In the genomic region with DNA sequence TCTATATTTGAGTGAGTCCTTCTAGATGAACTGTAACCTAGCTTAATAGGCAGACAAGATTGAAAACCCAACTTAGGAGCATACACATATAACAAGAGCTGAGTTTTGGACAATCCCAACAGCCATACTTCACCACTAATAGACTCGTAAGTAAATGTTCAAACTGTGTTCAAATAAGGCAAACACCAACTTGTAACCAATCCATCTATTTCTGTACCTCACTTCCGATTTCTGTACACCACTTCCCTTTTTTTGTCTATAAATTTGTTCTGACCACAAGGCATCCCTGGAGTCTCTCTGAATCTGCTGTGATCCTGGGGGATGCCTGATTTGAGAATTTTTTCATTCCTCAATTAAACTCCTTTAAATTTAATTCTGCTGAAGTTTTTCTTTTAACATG, we compare ENCODE assay signal across 17 cellular contexts.
"Had no signal": no experiment of that assay in that cellular context is flagged by ENCODE, and none has a peak within 500 bp of the region (broad histone marks: within the 10 kb centered on the region; RNA-seq: fewer than 3 reads in every experiment).

No MANE protein-coding gene starts in this region.

- DNase-seq: activated CD4-positive, alpha-beta T cell treated with anti-CD3 and anti-CD28 coated beads for 48 hours; activated CD4-positive, CD25-positive, alpha-beta regulatory T cell; activated CD8-positive, alpha-beta T cell treated with anti-CD3 and anti-CD28 coated beads for 36 hours; activated naive CD4-positive, alpha-beta T cell treated with Interleukin-2 at 50 U/mL for 16 hours; activated naive CD8-positive, alpha-beta T cell treated with anti-CD3 and anti-CD28 coated beads, Interleukin-2, amount 10 ng/mL, durations not matched to agents 7 days and 5 days; activated T-cell treated with anti-CD3 and anti-CD28 coated beads, Interleukin-2, amount 50 U/mL, for 24 hours; amygdala; dermis blood vessel endothelial cell; effector memory CD4-positive, alpha-beta T cell; mesendoderm; right lobe of liver; small intestine; stimulated activated CD4-positive, alpha-beta T cell treated with anti-CD3 and anti-CD28 coated beads, Interleukin-15, amount 100 ng/mL, for 24 hours; stimulated activated CD4-positive, alpha-beta T cell treated with anti-CD3 and anti-CD28 coated beads, Interleukin-2, amount 100 ng/mL, for 48 hours; stimulated activated naive CD8-positive, alpha-beta T cell treated with anti-CD3 and anti-CD28 coated beads, Interleukin-15, amount 100 ng/mL, for 72 hours; trophoblast cell had no signal

- ATAC-seq: activated CD8-positive, alpha-beta T cell treated with anti-CD3 and anti-CD28 coated beads for 36 hours; natural killer cell treated with Interleukin-12 subunit alpha and Interleukin-12 subunit beta and Interleukin-15 and Interleukin-18, amount 100 ng/mL, for 72 hours; right lobe of liver; stimulated activated naive CD8-positive, alpha-beta T cell treated with anti-CD3 and anti-CD28 coated beads, Interleukin-15, amount 100 ng/mL, for 72 hours had no signal
